Comparison of ENCODE assay signal across 1 cellular context in the genomic region with DNA sequence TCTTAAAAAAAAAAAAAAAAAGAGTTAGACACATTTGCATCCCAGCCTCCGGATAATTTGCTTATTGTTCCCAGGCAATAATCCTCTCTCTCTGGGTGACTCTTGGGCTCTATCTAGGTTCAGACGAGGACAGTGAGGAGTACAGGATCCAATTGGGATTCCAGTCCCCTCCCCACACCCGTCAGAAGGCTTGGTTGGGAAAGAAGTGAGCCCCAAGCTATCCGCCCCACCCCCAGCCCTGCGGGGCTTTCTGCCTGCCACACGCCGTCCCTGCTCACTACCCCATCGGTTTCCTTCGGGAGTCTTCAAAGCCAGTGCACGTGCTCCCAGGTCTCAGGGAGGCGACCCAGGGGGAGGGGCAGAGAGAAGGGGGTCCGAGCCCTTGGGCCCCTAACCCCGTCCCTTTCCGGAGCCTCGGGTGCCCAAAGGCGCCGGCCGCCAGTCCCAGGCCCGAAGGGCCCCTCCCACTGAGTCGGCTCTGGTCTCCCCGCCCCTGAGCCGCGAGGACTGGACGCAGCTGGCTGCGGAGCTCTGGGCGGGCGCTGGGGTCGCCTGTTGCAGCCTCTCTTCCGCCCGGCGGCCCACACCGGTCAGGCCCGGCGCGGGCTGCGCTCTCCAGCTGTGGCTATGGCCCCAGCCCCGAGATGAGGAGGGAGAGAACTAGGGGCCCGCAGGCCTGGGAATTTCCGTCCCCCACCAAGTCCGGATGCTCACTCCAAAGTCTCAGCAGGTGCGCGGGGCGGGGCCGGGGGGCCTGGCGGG.
TF ChIP-seq lines count a peak whose summit lies in the region.

No MANE protein-coding gene starts in this region.

TF ChIP-seq in HEK293, 187 proteins besides CTCF, POLR2A, EP300 and RAD21 (continued from another document and continues in another):
- TF ChIP-seq ZSCAN18 (tag by site-specific recombination; IDR thresholded peaks at IDR 0.05) (no peak), ZNF398 (tag by site-specific recombination; IDR thresholded peaks at IDR 0.05) (peak; percentile 68; the same call in 1 of the 2 replicates), TCF7L2 (IDR thresholded peaks at IDR 0.05; ENCODE audit: borderline replicate concordance, low read depth, low read length) (peak; percentile 71; the same call in 1 of the 2 replicates), BCL6B (tag by site-specific recombination; IDR thresholded peaks at IDR 0.05) (no peak), ZBTB21 (tag by site-specific recombination; IDR thresholded peaks at IDR 0.05) (no peak), ZFP3 (tag by site-specific recombination; IDR thresholded peaks at IDR 0.05; ENCODE audit: low read depth) (no peak), KLF8 (tag by site-specific recombination; IDR thresholded peaks at IDR 0.05) (no peak), ZNF549 (tag by site-specific recombination; IDR thresholded peaks at IDR 0.05) (no peak), ZBTB7A (tag by site-specific recombination; IDR thresholded peaks at IDR 0.05; ENCODE audit: low read depth) (no peak), ZNF423 (tag by site-specific recombination; IDR thresholded peaks at IDR 0.05) (no peak), HOXD13 (CRISPR knock-in tag; IDR thresholded peaks at IDR 0.05; ENCODE audit: borderline replicate concordance) (no peak), AEBP2 (tag by site-specific recombination; IDR thresholded peaks at IDR 0.05; ENCODE audit: borderline replicate concordance) (no peak), ZNF529 (tag by site-specific recombination; IDR thresholded peaks at IDR 0.05; ENCODE audit: insufficient replicate concordance) (no peak), ZNF610 (tag by site-specific recombination; IDR thresholded peaks at IDR 0.05; ENCODE audit: borderline replicate concordance) (no peak), ZNF785 (tag by site-specific recombination; IDR thresholded peaks at IDR 0.05) (no peak), YY2 (tag by site-specific recombination; IDR thresholded peaks at IDR 0.05) (no peak), ZNF426 (tag by site-specific recombination; IDR thresholded peaks at IDR 0.05) (no peak), SCRT2 (tag by site-specific recombination; IDR thresholded peaks at IDR 0.05) (peak; percentile 95), OVOL3 (tag by site-specific recombination; IDR thresholded peaks at IDR 0.05) (no peak), ZNF335 (tag by site-specific recombination; conservative IDR thresholded peaks at IDR 0.05) (peak; percentile 61), ZNF26 (tag by site-specific recombination; IDR thresholded peaks at IDR 0.05) (no peak), ZNF707 (tag by site-specific recombination; IDR thresholded peaks at IDR 0.05) (no peak), ZNF274 (IDR thresholded peaks at IDR 0.05; ENCODE audit: low read length) (no peak), ZNF274 (tag by site-specific recombination; IDR thresholded peaks at IDR 0.05; ENCODE audit: borderline replicate concordance) (no peak), ZNF654 (tag by site-specific recombination; IDR thresholded peaks at IDR 0.05; ENCODE audit: low read depth) (no peak), KLF16 (tag by site-specific recombination; IDR thresholded peaks at IDR 0.05) (no peak), ZNF280D (tag by site-specific recombination; IDR thresholded peaks at IDR 0.05) (no peak), ZNF132 (tag by site-specific recombination; IDR thresholded peaks at IDR 0.05; ENCODE audit: borderline replicate concordance) (no peak), ZNF211 (tag by site-specific recombination; IDR thresholded peaks at IDR 0.05; ENCODE audit: low read depth) (no peak), ZNF2 (tag by site-specific recombination; IDR thresholded peaks at IDR 0.05) (no peak), BCL11B (tag by site-specific recombination; IDR thresholded peaks at IDR 0.05; ENCODE audit: low read depth) (no peak), ZNF184 (tag by site-specific recombination; IDR thresholded peaks at IDR 0.05) (no peak), RBAK (tag by site-specific recombination; IDR thresholded peaks at IDR 0.05) (no peak), ZNF521 (tag by site-specific recombination; IDR thresholded peaks at IDR 0.05) (no peak), ZBTB48 (tag by site-specific recombination; IDR thresholded peaks at IDR 0.05) (peak; percentile 27; the same call in 1 of the 2 replicates), ZNF133 (tag by site-specific recombination; IDR thresholded peaks at IDR 0.05) (no peak), KLF1 (tag by site-specific recombination; IDR thresholded peaks at IDR 0.05) (no peak), SP2 (tag by site-specific recombination; IDR thresholded peaks at IDR 0.05) (peak; percentile 68), ZNF169 (tag by site-specific recombination; IDR thresholded peaks at IDR 0.05) (no peak)
- TF ChIP-seq, protein P1, sequence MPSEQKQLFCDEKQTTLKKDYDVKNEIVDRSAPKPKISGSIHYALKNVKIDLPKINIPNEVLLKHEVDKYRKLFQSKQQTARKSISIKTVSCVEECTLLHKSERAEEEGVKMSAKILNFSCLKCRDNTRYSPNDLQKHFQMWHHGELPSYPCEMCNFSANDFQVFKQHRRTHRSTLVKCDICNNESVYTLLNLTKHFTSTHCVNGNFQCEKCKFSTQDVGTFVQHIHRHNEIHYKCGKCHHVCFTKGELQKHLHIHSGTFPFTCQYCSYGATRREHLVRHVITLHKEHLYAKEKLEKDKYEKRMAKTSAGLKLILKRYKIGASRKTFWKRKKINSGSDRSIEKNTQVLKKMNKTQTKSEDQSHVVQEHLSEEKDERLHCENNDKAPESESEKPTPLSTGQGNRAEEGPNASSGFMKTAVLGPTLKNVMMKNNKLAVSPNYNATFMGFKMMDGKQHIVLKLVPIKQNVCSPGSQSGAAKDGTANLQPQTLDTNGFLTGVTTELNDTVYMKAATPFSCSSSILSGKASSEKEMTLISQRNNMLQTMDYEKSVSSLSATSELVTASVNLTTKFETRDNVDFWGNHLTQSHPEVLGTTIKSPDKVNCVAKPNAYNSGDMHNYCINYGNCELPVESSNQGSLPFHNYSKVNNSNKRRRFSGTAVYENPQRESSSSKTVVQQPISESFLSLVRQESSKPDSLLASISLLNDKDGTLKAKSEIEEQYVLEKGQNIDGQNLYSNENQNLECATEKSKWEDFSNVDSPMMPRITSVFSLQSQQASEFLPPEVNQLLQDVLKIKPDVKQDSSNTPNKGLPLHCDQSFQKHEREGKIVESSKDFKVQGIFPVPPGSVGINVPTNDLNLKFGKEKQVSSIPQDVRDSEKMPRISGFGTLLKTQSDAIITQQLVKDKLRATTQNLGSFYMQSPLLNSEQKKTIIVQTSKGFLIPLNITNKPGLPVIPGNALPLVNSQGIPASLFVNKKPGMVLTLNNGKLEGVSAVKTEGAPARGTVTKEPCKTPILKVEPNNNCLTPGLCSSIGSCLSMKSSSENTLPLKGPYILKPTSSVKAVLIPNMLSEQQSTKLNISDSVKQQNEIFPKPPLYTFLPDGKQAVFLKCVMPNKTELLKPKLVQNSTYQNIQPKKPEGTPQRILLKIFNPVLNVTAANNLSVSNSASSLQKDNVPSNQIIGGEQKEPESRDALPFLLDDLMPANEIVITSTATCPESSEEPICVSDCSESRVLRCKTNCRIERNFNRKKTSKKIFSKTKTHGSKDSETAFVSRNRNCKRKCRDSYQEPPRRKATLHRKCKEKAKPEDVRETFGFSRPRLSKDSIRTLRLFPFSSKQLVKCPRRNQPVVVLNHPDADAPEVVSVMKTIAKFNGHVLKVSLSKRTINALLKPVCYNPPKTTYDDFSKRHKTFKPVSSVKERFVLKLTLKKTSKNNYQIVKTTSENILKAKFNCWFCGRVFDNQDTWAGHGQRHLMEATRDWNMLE (tag by site-specific recombination; conservative IDR thresholded peaks at IDR 0.05; ENCODE audit: low read depth): no peak
